Comparison of ENCODE assay signal across 13 cellular contexts in the genomic region with DNA sequence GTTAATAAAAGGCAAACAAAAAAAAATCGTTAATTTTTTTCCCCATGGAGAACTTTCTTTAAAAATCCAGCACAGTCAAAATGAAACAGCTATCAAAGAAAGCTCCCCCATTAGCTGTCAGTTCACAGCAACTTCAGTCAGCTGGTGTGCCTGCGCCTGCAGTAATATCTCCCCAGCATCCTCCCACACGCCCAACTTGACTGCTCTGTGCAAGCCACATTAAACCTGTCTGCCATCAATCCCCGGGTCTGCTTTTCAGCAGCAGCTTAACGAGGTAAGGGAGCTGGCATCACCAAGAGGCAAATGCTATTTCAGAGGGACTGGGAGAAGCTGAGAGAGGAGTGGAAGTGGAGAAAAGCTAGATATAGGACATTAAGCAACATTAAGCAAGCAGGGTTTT.
A peak's percentile ranks its signal among the peaks of the same experiment; 100 is the strongest.
DNase-seq lines count a peak whose midpoint lies in the region; ATAC-seq and TF ChIP-seq lines count a peak whose summit lies in the region.
"Had no signal": no experiment of that assay in that cellular context is flagged by ENCODE, and none has a peak within 500 bp of the region (broad histone marks: within the 10 kb centered on the region; RNA-seq: fewer than 3 reads in every experiment).

No MANE protein-coding gene starts in this region.

- no peak for TF ChIP-seq EP300 in upper lobe of left lung (IDR thresholded peaks at IDR 0.05)

- H3K4me3 ChIP-seq in upper lobe of left lung: no peak overlapping the region
- H3K4me3 ChIP-seq: colonic mucosa had no signal

- H3K27ac ChIP-seq in upper lobe of left lung: no peak overlapping the region
- H3K27ac ChIP-seq: colonic mucosa, heart left ventricle had no signal

- no peaks in the 10 kb centered on the region for H3K36me3 ChIP-seq in upper lobe of left lung
- H3K36me3 ChIP-seq: colonic mucosa, heart left ventricle had no signal

- no peaks in the 10 kb centered on the region for H3K9me3 ChIP-seq in upper lobe of left lung
- H3K9me3 ChIP-seq: colonic mucosa, heart left ventricle had no signal

- no peaks in the 10 kb centered on the region for H3K4me1 ChIP-seq in upper lobe of left lung
- H3K4me1 ChIP-seq: colonic mucosa had no signal

- peak; percentile 65 for ATAC-seq in GM18858 (IDR thresholded peaks at IDR 0.05; ENCODE audit: unreplicated experiment)
- ATAC-seq in HG02759 (IDR thresholded peaks at IDR 0.05; ENCODE audit: unreplicated experiment): peak; percentile 68
- ATAC-seq in SK-N-SH treated with all-trans-retinoic acid at 6 μM for 48 hours: peak; percentile 43; the same call in 1 of the 3 replicates
- ATAC-seq in upper lobe of left lung (ENCODE audit: low FRiP score in 2 of 2): no peak
- no peak for ATAC-seq in GM19452 (IDR thresholded peaks at IDR 0.05; ENCODE audit: unreplicated experiment)
- ATAC-seq: stimulated activated naive CD8-positive, alpha-beta T cell treated with anti-CD3 and anti-CD28 coated beads, Interleukin-15, Interleukin-2, amounts not matched to agents 100 U/mL and 50 U/mL, for 24 hours had no signal

- TF ChIP-seq POLR2A in upper lobe of left lung (IDR thresholded peaks at IDR 0.05): no peak

- 67 to 78% methylated on average over 5 of the region's 5 CpGs for WGBS in upper lobe of left lung, 2 donors

- DNase-seq in occipital lobe (lab: John Stamatoyannopoulos, UW) (peak; percentile 55), NCI-H2107 treated with DMSO at 0.1 percent for 48 hours (lab: John Stamatoyannopoulos, UW; ENCODE audit: unreplicated experiment) (no peak), upper lobe of left lung (no peak), NCI-H2081 treated with DMSO at 0.1 percent for 48 hours (lab: John Stamatoyannopoulos, UW) (no peak)
- DNase-seq: activated T-cell treated with anti-CD3 and anti-CD28 coated beads, Interleukin-2, amount 50 U/mL, for 24 hours; colonic mucosa; Kasumi-1; stimulated activated naive CD8-positive, alpha-beta T cell treated with anti-CD3 and anti-CD28 coated beads, Interleukin-15, Interleukin-2, amounts not matched to agents 100 U/mL and 50 U/mL, for 24 hours had no signal

- no peak for TF ChIP-seq CTCF in upper lobe of left lung (IDR thresholded peaks at IDR 0.05)

- no peaks in the 10 kb centered on the region for H3K27me3 ChIP-seq in upper lobe of left lung
- H3K27me3 ChIP-seq: colonic mucosa, heart left ventricle had no signal

TF ChIP-seq in SK-N-SH treated with all-trans-retinoic acid at 6 μM for 48 hours, 23 proteins besides CTCF, POLR2A, EP300 and RAD21:
- TF ChIP-seq PPARA (CRISPR knock-in tag; IDR thresholded peaks at IDR 0.05; ENCODE audit: borderline replicate concordance) (no peak), ZC3H10 (CRISPR knock-in tag; IDR thresholded peaks at IDR 0.05) (no peak), ARNTL (CRISPR knock-in tag; IDR thresholded peaks at IDR 0.05; ENCODE audit: borderline replicate concordance, low read depth) (no peak), TCF4 (CRISPR knock-in tag; IDR thresholded peaks at IDR 0.05; ENCODE audit: borderline replicate concordance) (no peak), ZNF70 (CRISPR knock-in tag; IDR thresholded peaks at IDR 0.05) (no peak), ZFP3 (CRISPR knock-in tag; IDR thresholded peaks at IDR 0.05) (no peak), ZNF565 (CRISPR knock-in tag; conservative IDR thresholded peaks at IDR 0.05; ENCODE audit: low read depth) (no peak), ZFP30 (CRISPR knock-in tag; IDR thresholded peaks at IDR 0.05) (no peak), RARB (CRISPR knock-in tag; IDR thresholded peaks at IDR 0.05) (no peak), ISL1 (CRISPR knock-in tag; IDR thresholded peaks at IDR 0.05) (no peak), CSDC2 (CRISPR knock-in tag; IDR thresholded peaks at IDR 0.05) (no peak), ESRRG (CRISPR knock-in tag; IDR thresholded peaks at IDR 0.05) (no peak), GLIS3 (CRISPR knock-in tag; IDR thresholded peaks at IDR 0.05) (no peak), BACH2 (CRISPR knock-in tag; IDR thresholded peaks at IDR 0.05; ENCODE audit: borderline replicate concordance) (no peak), ZNF8 (CRISPR knock-in tag; IDR thresholded peaks at IDR 0.05) (no peak)
- TF ChIP-seq, protein P1, sequence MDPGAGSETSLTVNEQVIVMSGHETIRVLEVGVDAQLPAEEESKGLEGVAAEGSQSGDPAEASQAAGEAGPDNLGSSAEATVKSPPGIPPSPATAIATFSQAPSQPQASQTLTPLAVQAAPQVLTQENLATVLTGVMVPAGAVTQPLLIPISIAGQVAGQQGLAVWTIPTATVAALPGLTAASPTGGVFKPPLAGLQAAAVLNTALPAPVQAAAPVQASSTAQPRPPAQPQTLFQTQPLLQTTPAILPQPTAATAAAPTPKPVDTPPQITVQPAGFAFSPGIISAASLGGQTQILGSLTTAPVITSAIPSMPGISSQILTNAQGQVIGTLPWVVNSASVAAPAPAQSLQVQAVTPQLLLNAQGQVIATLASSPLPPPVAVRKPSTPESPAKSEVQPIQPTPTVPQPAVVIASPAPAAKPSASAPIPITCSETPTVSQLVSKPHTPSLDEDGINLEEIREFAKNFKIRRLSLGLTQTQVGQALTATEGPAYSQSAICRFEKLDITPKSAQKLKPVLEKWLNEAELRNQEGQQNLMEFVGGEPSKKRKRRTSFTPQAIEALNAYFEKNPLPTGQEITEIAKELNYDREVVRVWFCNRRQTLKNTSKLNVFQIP (CRISPR knock-in tag; IDR thresholded peaks at IDR 0.05; ENCODE audit: borderline replicate concordance, low read depth): no peak
- TF ChIP-seq, protein P2, sequence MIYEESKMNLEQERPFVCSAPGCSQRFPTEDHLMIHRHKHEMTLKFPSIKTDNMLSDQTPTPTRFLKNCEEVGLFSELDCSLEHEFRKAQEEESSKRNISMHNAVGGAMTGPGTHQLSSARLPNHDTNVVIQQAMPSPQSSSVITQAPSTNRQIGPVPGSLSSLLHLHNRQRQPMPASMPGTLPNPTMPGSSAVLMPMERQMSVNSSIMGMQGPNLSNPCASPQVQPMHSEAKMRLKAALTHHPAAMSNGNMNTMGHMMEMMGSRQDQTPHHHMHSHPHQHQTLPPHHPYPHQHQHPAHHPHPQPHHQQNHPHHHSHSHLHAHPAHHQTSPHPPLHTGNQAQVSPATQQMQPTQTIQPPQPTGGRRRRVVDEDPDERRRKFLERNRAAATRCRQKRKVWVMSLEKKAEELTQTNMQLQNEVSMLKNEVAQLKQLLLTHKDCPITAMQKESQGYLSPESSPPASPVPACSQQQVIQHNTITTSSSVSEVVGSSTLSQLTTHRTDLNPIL (CRISPR knock-in tag; IDR thresholded peaks at IDR 0.05; ENCODE audit: low read depth): no peak
- TF ChIP-seq, protein P3, sequence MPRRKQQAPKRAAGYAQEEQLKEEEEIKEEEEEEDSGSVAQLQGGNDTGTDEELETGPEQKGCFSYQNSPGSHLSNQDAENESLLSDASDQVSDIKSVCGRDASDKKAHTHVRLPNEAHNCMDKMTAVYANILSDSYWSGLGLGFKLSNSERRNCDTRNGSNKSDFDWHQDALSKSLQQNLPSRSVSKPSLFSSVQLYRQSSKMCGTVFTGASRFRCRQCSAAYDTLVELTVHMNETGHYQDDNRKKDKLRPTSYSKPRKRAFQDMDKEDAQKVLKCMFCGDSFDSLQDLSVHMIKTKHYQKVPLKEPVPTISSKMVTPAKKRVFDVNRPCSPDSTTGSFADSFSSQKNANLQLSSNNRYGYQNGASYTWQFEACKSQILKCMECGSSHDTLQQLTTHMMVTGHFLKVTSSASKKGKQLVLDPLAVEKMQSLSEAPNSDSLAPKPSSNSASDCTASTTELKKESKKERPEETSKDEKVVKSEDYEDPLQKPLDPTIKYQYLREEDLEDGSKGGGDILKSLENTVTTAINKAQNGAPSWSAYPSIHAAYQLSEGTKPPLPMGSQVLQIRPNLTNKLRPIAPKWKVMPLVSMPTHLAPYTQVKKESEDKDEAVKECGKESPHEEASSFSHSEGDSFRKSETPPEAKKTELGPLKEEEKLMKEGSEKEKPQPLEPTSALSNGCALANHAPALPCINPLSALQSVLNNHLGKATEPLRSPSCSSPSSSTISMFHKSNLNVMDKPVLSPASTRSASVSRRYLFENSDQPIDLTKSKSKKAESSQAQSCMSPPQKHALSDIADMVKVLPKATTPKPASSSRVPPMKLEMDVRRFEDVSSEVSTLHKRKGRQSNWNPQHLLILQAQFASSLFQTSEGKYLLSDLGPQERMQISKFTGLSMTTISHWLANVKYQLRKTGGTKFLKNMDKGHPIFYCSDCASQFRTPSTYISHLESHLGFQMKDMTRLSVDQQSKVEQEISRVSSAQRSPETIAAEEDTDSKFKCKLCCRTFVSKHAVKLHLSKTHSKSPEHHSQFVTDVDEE (CRISPR knock-in tag; IDR thresholded peaks at IDR 0.05): no peak

Comparison
In these comparisons a context has a peak if more than half of its experiments do, and no peak if none do; other contexts are left out.
1. ATAC-seq: peak in GM18858 (single experiment), HG02759 (single experiment) and SK-N-SH treated with all-trans-retinoic acid at 6 μM for 48 hours (single experiment); none in upper lobe of left lung (0 of 2) and GM19452 (single experiment).